32 cellular contexts compared by ENCODE assay signal in genomic region chr5:1965860-1966396, GRCh38.
"Had no signal": no experiment of that assay in that cellular context is flagged by ENCODE, and none has a peak within 500 bp of the region (broad histone marks: within the 10 kb centered on the region; RNA-seq: fewer than 3 reads in every experiment).

No MANE protein-coding gene starts in this region.

- H3K36me3 ChIP-seq: breast epithelium, gastroesophageal sphincter, neutrophil, ovary, sigmoid colon, uterus had no signal

- H3K9me3 ChIP-seq: breast epithelium, gastroesophageal sphincter, mucosa of descending colon, neutrophil, ovary, sigmoid colon, uterus had no signal

- H3K36me3 Mint-ChIP-seq: activated CD8-positive, alpha-beta memory T cell treated with anti-CD3 and anti-CD28 coated beads, Interleukin-2, amount 10 ng/mL, durations not matched to agents 7 days and 5 days; activated naive CD4-positive, alpha-beta T cell treated with anti-CD3 and anti-CD28 coated beads, Interleukin-2, amount 50 U/mL, for 72 hours; immature natural killer cell; stimulated activated memory B cell treated with anti-CD40 and anti-IgM and Interleukin-4, amounts not matched to agents 10 μg/mL and 1 μg/mL and 100 μg/mL, for 72 hours; type B pancreatic cell had no signal

- H3K27me3 ChIP-seq: breast epithelium, gastroesophageal sphincter, neutrophil, ovary, sigmoid colon, uterus had no signal

- H3K4me3 Mint-ChIP-seq: activated B cell treated with CpG ODN at 0.5 μM for 24 hours; activated CD8-positive, alpha-beta memory T cell treated with anti-CD3 and anti-CD28 coated beads, Interleukin-2, amount 10 ng/mL, durations not matched to agents 7 days and 5 days; activated CD8-positive, alpha-beta T cell treated with anti-CD3 and anti-CD28 coated beads for 36 hours; activated T-cell treated with anti-CD3 and anti-CD28 coated beads, Interleukin-2, amount 50 U/mL, for 72 hours; immature natural killer cell; nephron; stimulated activated memory B cell treated with anti-CD40 and anti-IgM and Interleukin-4, amounts not matched to agents 10 μg/mL and 1 μg/mL and 100 μg/mL, for 72 hours; stimulated activated naive CD8-positive, alpha-beta T cell treated with anti-CD3 and anti-CD28 coated beads, Interleukin-15, amount 100 ng/mL, for 72 hours; T-helper 2 cell treated with Interferon-gamma antibody and Interleukin-4, amounts not matched to agents 5 μg/mL and 100 μg/mL, for 36 hours; type B pancreatic cell had no signal

- H3K4me1 Mint-ChIP-seq: activated B cell treated with CpG ODN at 0.5 μM for 24 hours; immature natural killer cell; stimulated activated memory B cell treated with anti-CD40 and anti-IgM and Interleukin-4, amounts not matched to agents 10 μg/mL and 1 μg/mL and 100 μg/mL, for 72 hours; stimulated activated naive CD8-positive, alpha-beta T cell treated with anti-CD3 and anti-CD28 coated beads, Interleukin-15, amount 100 ng/mL, for 72 hours had no signal

- H3K27ac ChIP-seq: breast epithelium, gastroesophageal sphincter, neutrophil, ovary, sigmoid colon, uterus had no signal

- ATAC-seq: activated CD8-positive, alpha-beta memory T cell treated with anti-CD3 and anti-CD28 coated beads, Interleukin-2, amount 10 ng/mL, durations not matched to agents 7 days and 5 days; activated CD8-positive, alpha-beta T cell treated with anti-CD3 and anti-CD28 coated beads for 36 hours; activated naive CD4-positive, alpha-beta T cell treated with anti-CD3 and anti-CD28 coated beads, Interleukin-2, amount 50 U/mL, for 72 hours; activated T-cell treated with anti-CD3 and anti-CD28 coated beads, Interleukin-2, amount 50 U/mL, for 72 hours; gastroesophageal sphincter; left lobe of liver; mucosa of descending colon; stimulated activated memory B cell treated with anti-CD40 and anti-IgM and Interleukin-4, amounts not matched to agents 10 μg/mL and 1 μg/mL and 100 μg/mL, for 72 hours; stimulated activated naive CD8-positive, alpha-beta T cell treated with anti-CD3 and anti-CD28 coated beads, Interleukin-15, amount 100 ng/mL, for 72 hours had no signal

- H3K9me3 Mint-ChIP-seq: activated B cell treated with CpG ODN at 0.5 μM for 24 hours; activated CD8-positive, alpha-beta T cell treated with anti-CD3 and anti-CD28 coated beads for 36 hours; activated naive CD4-positive, alpha-beta T cell treated with anti-CD3 and anti-CD28 coated beads, Interleukin-2, amount 50 U/mL, for 72 hours; activated T-cell treated with anti-CD3 and anti-CD28 coated beads, Interleukin-2, amount 50 U/mL, for 72 hours; nephron; stimulated activated memory B cell treated with anti-CD40 and anti-IgM and Interleukin-4, amounts not matched to agents 10 μg/mL and 1 μg/mL and 100 μg/mL, for 72 hours; stimulated activated naive CD8-positive, alpha-beta T cell treated with anti-CD3 and anti-CD28 coated beads, Interleukin-15, amount 100 ng/mL, for 72 hours; T-helper 2 cell treated with Interferon-gamma antibody and Interleukin-4, amounts not matched to agents 5 μg/mL and 100 μg/mL, for 36 hours had no signal

- H3K4me3 ChIP-seq: breast epithelium, gastroesophageal sphincter, mucosa of descending colon, ovary, sigmoid colon, uterus had no signal

- H3K27ac Mint-ChIP-seq: activated B cell treated with CpG ODN at 0.5 μM for 24 hours; activated CD8-positive, alpha-beta memory T cell treated with anti-CD3 and anti-CD28 coated beads, Interleukin-2, amount 10 ng/mL, durations not matched to agents 7 days and 5 days; activated CD8-positive, alpha-beta T cell treated with anti-CD3 and anti-CD28 coated beads for 36 hours; activated naive CD4-positive, alpha-beta T cell treated with anti-CD3 and anti-CD28 coated beads, Interleukin-2, amount 50 U/mL, for 72 hours; activated T-cell treated with anti-CD3 and anti-CD28 coated beads, Interleukin-2, amount 50 U/mL, for 72 hours; immature natural killer cell; nephron; progenitor cell of endocrine pancreas; stimulated activated memory B cell treated with anti-CD40 and anti-IgM and Interleukin-4, amounts not matched to agents 10 μg/mL and 1 μg/mL and 100 μg/mL, for 72 hours; stimulated activated naive CD8-positive, alpha-beta T cell treated with anti-CD3 and anti-CD28 coated beads, Interleukin-15, amount 100 ng/mL, for 72 hours; T-helper 2 cell treated with Interferon-gamma antibody and Interleukin-4, amounts not matched to agents 5 μg/mL and 100 μg/mL, for 36 hours; type B pancreatic cell had no signal

- DNase-seq: activated B cell treated with CpG ODN at 0.5 μM for 24 hours; activated CD4-positive, alpha-beta T cell treated with anti-CD3 and anti-CD28 coated beads, Interleukin-2, amount 50 U/mL, for 1 hour; activated CD8-positive, alpha-beta memory T cell treated with anti-CD3 and anti-CD28 coated beads, Interleukin-2, amount 10 ng/mL, durations not matched to agents 7 days and 5 days; activated CD8-positive, alpha-beta T cell treated with anti-CD3 and anti-CD28 coated beads for 36 hours; activated naive CD4-positive, alpha-beta T cell; activated T-cell treated with anti-CD3 and anti-CD28 coated beads for 4 hours; activated T-cell treated with anti-CD3 and anti-CD28 coated beads, Interleukin-2, amount 50 U/mL, for 72 hours; effector CD8-positive, alpha-beta T cell; hypothalamus; immature natural killer cell; kidney; mucosa of descending colon; ovary; sigmoid colon; small intestine; stimulated activated CD4-positive, alpha-beta T cell treated with anti-CD3 and anti-CD28 coated beads, Interleukin-1b, Interleukin-23, amount 100 ng/mL, for 48 hours; stimulated activated CD4-positive, alpha-beta T cell treated with anti-CD3 and anti-CD28 coated beads, Interleukin-4, amount 100 ng/mL, for 4 hours; stimulated activated CD8-positive, alpha-beta memory T cell treated with anti-CD3 and anti-CD28 coated beads, Interleukin-4, amount 100 ng/mL, for 48 hours; stimulated activated naive CD8-positive, alpha-beta T cell treated with anti-CD3 and anti-CD28 coated beads, Interleukin-15, amount 100 ng/mL, for 72 hours; substantia nigra; T-helper 1 cell; uterus had no signal

- H3K27me3 Mint-ChIP-seq: activated CD8-positive, alpha-beta memory T cell treated with anti-CD3 and anti-CD28 coated beads, Interleukin-2, amount 10 ng/mL, durations not matched to agents 7 days and 5 days; stimulated activated memory B cell treated with anti-CD40 and anti-IgM and Interleukin-4, amounts not matched to agents 10 μg/mL and 1 μg/mL and 100 μg/mL, for 72 hours had no signal

- H3K4me1 ChIP-seq: breast epithelium, gastroesophageal sphincter, sigmoid colon, uterus had no signal
